ENCODE assay signal across 22 cellular contexts in genomic region chr7:79401254-79401653, GRCh38. TPM values are rescaled to one million over a fixed set of nuclear protein-coding genes. Genes with fewer than 3 reads are reported as not detected.
DNase-seq lines count a peak whose midpoint lies in the region; ATAC-seq and TF ChIP-seq lines count a peak whose summit lies in the region.
"Had no signal": no experiment of that assay in that cellular context is flagged by ENCODE, and none has a peak within 500 bp of the region (broad histone marks: within the 10 kb centered on the region; RNA-seq: fewer than 3 reads in every experiment).

No MANE protein-coding gene starts in this region.

- H3K9me2 ChIP-seq in HCT116 (ENCODE audit: insufficient read depth): no peaks in the 10 kb centered on the region

- H3K4me1 ChIP-seq in HCT116 (ENCODE audit: control insufficient read depth in 1 of 2, insufficient read depth in 2 of 2, low read length in 2 of 2) (no peaks in the 10 kb centered on the region), trophoblast cell (ENCODE audit: control insufficient read depth in 1 of 2, insufficient read depth in 2 of 2, low read length in 2 of 2) (no peaks in the 10 kb centered on the region)
- H3K4me1 ChIP-seq: SJSA1 had no signal

- POLR2A ChIA-PET in HCT116 (lab: Charles Lee): no interaction called here

- RAD21 ChIA-PET in HCT116 (lab: Charles Lee; ENCODE audit: low non-redundant PET in 1 of 2, low total read pairs in 2 of 2, uncharacterized antibody in 2 of 2, unreplicated experiment in 2 of 2): no interaction called here

- BruUV-seq in HCT116 (replicated peaks; lab: Mats Ljungman, UMichigan): no TSS peak

- WGBS in trophoblast cell (ENCODE audit: extremely low coverage, insufficient coverage, insufficient read length): no CpG with 5 or more reads among the region's 1 CpG

- H3K27ac ChIP-seq in HCT116 (ENCODE audit: low read depth, low read length) (no peak overlapping the region), trophoblast cell (ENCODE audit: low read depth, low read length) (no peak overlapping the region)
- H3K27ac ChIP-seq: GM23248, SJSA1 had no signal

- H4K12ac ChIP-seq in trophoblast cell (ENCODE audit: low read depth, low read length): no peak overlapping the region

- no peak overlapping the region for H2BK120ac ChIP-seq in trophoblast cell (ENCODE audit: insufficient read depth, low read length, poor library complexity)

- no peak overlapping the region for H3K18ac ChIP-seq in trophoblast cell (ENCODE audit: low read length)

- TF ChIP-seq RAD21 in HCT116 (IDR thresholded peaks at IDR 0.05; ENCODE audit: low read depth) (no peak), Ishikawa (IDR thresholded peaks at IDR 0.05; ENCODE audit: low read depth) (no peak)

- TF ChIP-seq CTCF in HCT116 (IDR thresholded peaks at IDR 0.05 in 2 of 3, conservative IDR thresholded peaks at IDR 0.05 in 1 of 3; ENCODE audit: borderline replicate concordance in 1 of 3, insufficient read depth in 1 of 3, low read depth in 2 of 3, low read length in 2 of 3): no peak

- no peaks in the 10 kb centered on the region for H3K27me3 ChIP-seq in HCT116 (ENCODE audit: insufficient read depth, low read length)
- H3K27me3 ChIP-seq in trophoblast cell (ENCODE audit: insufficient read depth, low read length): no peaks in the 10 kb centered on the region
- H3K27me3 ChIP-seq: SJSA1 had no signal

- no peaks in the 10 kb centered on the region for H4K20me1 ChIP-seq in HCT116 (ENCODE audit: insufficient read depth)

- H2BK5ac ChIP-seq in trophoblast cell (ENCODE audit: low read depth, low read length, poor library complexity): no peak overlapping the region

- TF ChIP-seq POLR2A in HCT116 (IDR thresholded peaks at IDR 0.05; ENCODE audit: borderline replicate concordance, extremely low read depth, insufficient read depth, insufficient read length): no peak

- H3K9ac ChIP-seq in HCT116 (ENCODE audit: low read length): no peak overlapping the region
- no peak overlapping the region for H3K9ac ChIP-seq in trophoblast cell (ENCODE audit: low read length)
- H3K9ac ChIP-seq: GM23248 had no signal

- no peak overlapping the region for H3K4me3 ChIP-seq in HCT116 (replicated peaks in 1 of 2; ENCODE audit: low read depth in 1 of 2, low read length in 2 of 2)
- no peak overlapping the region for H3K4me3 ChIP-seq in trophoblast cell (ENCODE audit: low read depth, low read length)
- H3K4me3 ChIP-seq: GM23248, SJSA1 had no signal

- CTCF ChIA-PET in HCT116 (lab: Charles Lee): no interaction called here

- H3K9me3 ChIP-seq in HCT116 (ENCODE audit: control insufficient read depth in 1 of 2, insufficient read depth in 1 of 2, low read depth in 1 of 2, low read length in 2 of 2) (no peaks in the 10 kb centered on the region), trophoblast cell (ENCODE audit: insufficient read depth, low read depth, low read length) (no peaks in the 10 kb centered on the region)
- H3K9me3 ChIP-seq: SJSA1 had no signal

- H3K36me3 ChIP-seq in HCT116 (ENCODE audit: control insufficient read depth in 1 of 2, insufficient read depth in 2 of 2, low read length in 2 of 2) (no peaks in the 10 kb centered on the region), trophoblast cell (ENCODE audit: control insufficient read depth in 1 of 2, insufficient read depth in 2 of 2, low read length in 2 of 2) (no peaks in the 10 kb centered on the region)
- H3K36me3 ChIP-seq: SJSA1 had no signal

- intact Hi-C loops in HCT116 (cut with micrococcal nuclease): no loop called here

- no peak overlapping the region for H3K23ac ChIP-seq in trophoblast cell (ENCODE audit: low read length)

- no peak for TF ChIP-seq EP300 in Ishikawa (IDR thresholded peaks at IDR 0.05; ENCODE audit: borderline replicate concordance)

- H3K14ac ChIP-seq in trophoblast cell (ENCODE audit: low read length): no peak overlapping the region

- H2AK5ac ChIP-seq in trophoblast cell (ENCODE audit: low read length): no peak overlapping the region

- H3K4ac ChIP-seq in trophoblast cell (ENCODE audit: low read depth, low read length): no peak overlapping the region

- H2BK12ac ChIP-seq in trophoblast cell (ENCODE audit: low read length): no peak overlapping the region

- DNase-seq in HCT116 (ENCODE audit: low read depth, low spot score) (no peak), NCI-H69 (lab: John Stamatoyannopoulos, UW) (peak; percentile 65), myocyte (ENCODE audit: low read depth) (peak; percentile 49), SK-N-DZ (ENCODE audit: low spot score) (no peak), trophoblast cell (no peak)
- DNase-seq: CD4-positive, CD25-positive, alpha-beta regulatory T cell; DMS79 treated with DMSO at 0.1 percent for 48 hours; GM23248; H9; IMR-90; MV-4-11; NCI-H1417; NCI-H187 treated with DMSO at 0.1 percent for 48 hours; NCI-H2107; NCI-H2227 treated with DMSO at 0.1 percent for 48 hours; NCI-H510A treated with DMSO at 0.1 percent for 48 hours; NCI-H774; SW 1271 had no signal

- H3K79me2 ChIP-seq in HCT116 (ENCODE audit: insufficient read depth, low read length) (no peaks in the 10 kb centered on the region), trophoblast cell (ENCODE audit: control insufficient read depth, insufficient read depth, low read length, poor library complexity) (no peaks in the 10 kb centered on the region)

- no peak overlapping the region for H4K91ac ChIP-seq in trophoblast cell (ENCODE audit: low read depth, low read length)

- no peak overlapping the region for H4K8ac ChIP-seq in trophoblast cell (ENCODE audit: low read depth, low read length)

- no peaks in the 10 kb centered on the region for H3K79me1 ChIP-seq in trophoblast cell (ENCODE audit: low read length)

- ATAC-seq in HCT116 (no peak), HG02981 (IDR thresholded peaks at IDR 0.05; ENCODE audit: unreplicated experiment) (no peak)
- ATAC-seq: Right ventricle myocardium inferior had no signal

- H2AFZ ChIP-seq in HCT116 (ENCODE audit: low read depth, low read length, poor library complexity, severe bottlenecking) (peak overlapping the region; percentile 12), trophoblast cell (ENCODE audit: insufficient read depth, low read length, poor library complexity) (no peak overlapping the region)
- H2AFZ ChIP-seq: GM23248 had no signal

- H3K4me2 ChIP-seq in HCT116 (ENCODE audit: low read length): no peak overlapping the region
- H3K4me2 ChIP-seq in trophoblast cell (ENCODE audit: low read length): no peak overlapping the region

TF ChIP-seq in HCT116, 20 proteins besides CTCF, POLR2A, EP300 and RAD21:
- TF ChIP-seq TCF7L2 (IDR thresholded peaks at IDR 0.05; ENCODE audit: borderline replicate concordance, extremely low read depth, insufficient read depth, insufficient read length): no peak
- no peak for TF ChIP-seq ZNF274 (IDR thresholded peaks at IDR 0.05; ENCODE audit: low read depth, low read length)
- TF ChIP-seq EGR1 (IDR thresholded peaks at IDR 0.05; ENCODE audit: low read depth): no peak
- no peak for TF ChIP-seq FOSL1 (IDR thresholded peaks at IDR 0.05; ENCODE audit: low read depth)
- TF ChIP-seq SP1 (IDR thresholded peaks at IDR 0.05; ENCODE audit: low read depth): no peak
- TF ChIP-seq SIN3A (IDR thresholded peaks at IDR 0.05; ENCODE audit: low read depth): no peak
- TF ChIP-seq POLR2AphosphoS5 (IDR thresholded peaks at IDR 0.05; ENCODE audit: low read depth, low read length): no peak

TF ChIP-seq in Ishikawa, 13 proteins besides CTCF, POLR2A, EP300 and RAD21:
- TF ChIP-seq YY1 (IDR thresholded peaks at IDR 0.05; ENCODE audit: low read depth) (no peak), TAF1 (IDR thresholded peaks at IDR 0.05; ENCODE audit: low read depth) (no peak), CEBPB (IDR thresholded peaks at IDR 0.05) (no peak), TCF12 (IDR thresholded peaks at IDR 0.05; ENCODE audit: low read depth) (no peak), CREB1 (IDR thresholded peaks at IDR 0.05; ENCODE audit: low read depth) (no peak), FOXM1 (IDR thresholded peaks at IDR 0.05; ENCODE audit: borderline replicate concordance, low read depth) (no peak), NFIC (IDR thresholded peaks at IDR 0.05) (0 out of 2 replicates have a peak, but pooled peaks have one; percentile 24), USF1 (IDR thresholded peaks at IDR 0.05) (no peak), TEAD4 (IDR thresholded peaks at IDR 0.05) (peak; percentile 42; the same call in 1 of the 2 replicates)

RNA-seq across cellular contexts. Expression of gene MAGI2, which starts 52.2 kb away (rescaled TPM):
- total RNA-seq in HCT116 (2021; ENCODE audit: unreplicated experiment) (0.22 TPM), myocyte (5.7 and 6.0 TPM in 2 replicates)
- polyA plus RNA-seq in HCT116 (2012): 0.05 and 0.06 TPM in 2 replicates
- 3.1 TPM for polyA plus RNA-seq in myocyte (2012)
- 2.6 and 3.5 TPM in 2 replicates for polyA plus RNA-seq in SK-N-DZ (2014; cell fraction: cytosol; rRNA removed)
- 3.3 and 4.2 TPM in 2 replicates for polyA plus RNA-seq in SK-N-DZ (2014; cell fraction: nucleus; rRNA removed)
- polyA plus RNA-seq in trophoblast cell (2013): 0.72 and 0.79 TPM in 2 replicates
- total RNA-seq: CD4-positive, CD25-positive, alpha-beta regulatory T cell had no signal
- polyA plus RNA-seq: CD4-positive, CD25-positive, alpha-beta regulatory T cell had no signal

Comparison
In these comparisons a context has a peak if more than half of its experiments do, and no peak if none do; other contexts are left out.
1. DNase-seq: peak in NCI-H69 (single experiment) and myocyte (single experiment); none in HCT116 (single experiment), SK-N-DZ (single experiment) and trophoblast cell (0 of 2).